In genomic region chr16:52491216-52491615, GRCh38 we compare ENCODE assay signal across 18 cellular contexts. TPM values are rescaled to one million over a fixed set of nuclear protein-coding genes. Genes with fewer than 3 reads are reported as not detected.
DNase-seq lines count a peak whose midpoint lies in the region; ATAC-seq, FAIRE-seq and TF ChIP-seq lines count a peak whose summit lies in the region.
"Had no signal": no experiment of that assay in that cellular context is flagged by ENCODE, and none has a peak within 500 bp of the region (broad histone marks: within the 10 kb centered on the region; RNA-seq: fewer than 3 reads in every experiment).

No MANE protein-coding gene starts in this region.

- no peak overlapping the region for H2AFZ ChIP-seq in neural progenitor cell (replicated peaks)

- H3K27ac Mint-ChIP-seq in neural progenitor cell (no peak overlapping the region), endodermal cell (no peak overlapping the region)
- H3K27ac Mint-ChIP-seq: CD14-positive monocyte; CD8-positive, alpha-beta T cell; HFFc6 had no signal

- CTCF ChIA-PET in GM10248 (lab: Yijun Ruan, JAX), result interaction anchor here (1.4 kb wide), 1 partner anchor 9 kb away, joined by 3 read pairs; no protein-coding TSS in a partner anchor

- H3K36me3 ChIP-seq in neural progenitor cell, result no peaks in the 10 kb centered on the region
- no peaks in the 10 kb centered on the region for H3K36me3 ChIP-seq in endodermal cell (ENCODE audit: control insufficient read depth, insufficient read depth, low read length)

- 38% methylated on average over 1 of the region's 1 CpG; no CpG with 5 or more reads in 1 of the 2 experiments for WGBS in endodermal cell (ENCODE audit: insufficient coverage in 1 of 2, insufficient read length in 1 of 2), 2 experiments

- H3K9me3 Mint-ChIP-seq in neural progenitor cell (peaks cover 5% of the 10 kb centered on the region), endodermal cell (no peaks in the 10 kb centered on the region)

- peaks cover 100% of the 10 kb centered on the region for H3K79me2 ChIP-seq in neural progenitor cell (ENCODE audit: low read depth)

- H3K9me3 ChIP-seq in neural progenitor cell (ENCODE audit: low read depth) (no peaks in the 10 kb centered on the region), endodermal cell (ENCODE audit: control insufficient read depth, low read length) (no peaks in the 10 kb centered on the region)

- POLR2A ChIA-PET in GM10248 (lab: Yijun Ruan, JAX), result no interaction called here

- H3K27ac ChIP-seq in neural progenitor cell (no peak overlapping the region), endodermal cell (ENCODE audit: low read depth, low read length) (no peak overlapping the region)
- H3K27ac ChIP-seq: HL-60, KMS-11 had no signal

- H3K27me3 ChIP-seq in neural progenitor cell (no peaks in the 10 kb centered on the region), endodermal cell (ENCODE audit: control insufficient read depth, insufficient read depth, low read length, poor library complexity, severe bottlenecking) (peaks cover 19% of the 10 kb centered on the region)

- peak overlapping the region; percentile 34 for H3K4me2 ChIP-seq in neural progenitor cell
- H3K4me2 ChIP-seq: KMS-11 had no signal

- H3K4me3 ChIP-seq in neural progenitor cell, result no peak overlapping the region
- no peak overlapping the region for H3K4me3 ChIP-seq in endodermal cell (ENCODE audit: low read length)

- FAIRE-seq in HTR-8/SVneo (lab: Jason Lieb, UNC), result no peak

- H3F3A ChIP-seq in neural progenitor cell (ENCODE audit: low read depth), result peaks cover 10% of the 10 kb centered on the region

- TF ChIP-seq CTCF in neural progenitor cell (IDR thresholded peaks at IDR 0.05), result no peak
- no peak for TF ChIP-seq CTCF in GM10248 (IDR thresholded peaks at IDR 0.05; ENCODE audit: control extremely low read depth, extremely low read depth, low read depth, missing control alignments)
- no peak for TF ChIP-seq CTCF in endodermal cell (conservative IDR thresholded peaks at IDR 0.05)

- H3K4me1 Mint-ChIP-seq in neural progenitor cell, result peaks cover 5% of the 10 kb centered on the region
- peaks cover 17% of the 10 kb centered on the region for H3K4me1 Mint-ChIP-seq in endodermal cell
- H3K4me1 Mint-ChIP-seq: CD14-positive monocyte had no signal

- H3K4me1 ChIP-seq in neural progenitor cell (peaks cover 63% of the 10 kb centered on the region), endodermal cell (ENCODE audit: control insufficient read depth, insufficient read depth, low read length) (no peaks in the 10 kb centered on the region)

- H4K20me1 ChIP-seq in neural progenitor cell (ENCODE audit: low read depth), result peaks cover 98% of the 10 kb centered on the region

- H3K9ac ChIP-seq in neural progenitor cell (no peak overlapping the region), endodermal cell (ENCODE audit: extremely low read depth, low read length, poor library complexity, severe bottlenecking) (no peak overlapping the region)
- H3K9ac ChIP-seq: KMS-11 had no signal

- no peaks in the 10 kb centered on the region for H3K27me3 Mint-ChIP-seq in neural progenitor cell (ENCODE audit: insufficient read depth, low read depth)
- H3K27me3 Mint-ChIP-seq in endodermal cell (ENCODE audit: insufficient read depth), result peaks cover 20% of the 10 kb centered on the region

- no peak overlapping the region for H3K4me3 Mint-ChIP-seq in neural progenitor cell
- H3K4me3 Mint-ChIP-seq in endodermal cell, result no peak overlapping the region
- H3K4me3 Mint-ChIP-seq: CD14-positive monocyte; CD8-positive, alpha-beta T cell; HFFc6 had no signal

- no peak for ATAC-seq in HG03039 (IDR thresholded peaks at IDR 0.05; ENCODE audit: unreplicated experiment)
- ATAC-seq: CD8-positive, alpha-beta T cell had no signal

- peaks cover 26% of the 10 kb centered on the region for H3K36me3 Mint-ChIP-seq in neural progenitor cell
- no peaks in the 10 kb centered on the region for H3K36me3 Mint-ChIP-seq in endodermal cell (ENCODE audit: low read depth)
- H3K36me3 Mint-ChIP-seq: CD14-positive monocyte; CD8-positive, alpha-beta T cell had no signal

- peak; percentile 18 for DNase-seq in HT1080 (ENCODE audit: low read depth)
- peak; percentile 63 for DNase-seq in globus pallidus (ENCODE audit: low spot score)
- DNase-seq in neural progenitor cell (ENCODE audit: low spot score), result no peak
- no peak for DNase-seq in GM10248 (ENCODE audit: extremely low spot score)
- no peak for DNase-seq in endodermal cell
- DNase-seq in HTR-8/SVneo (ENCODE audit: insufficient read length, low spot score), result no peak
- DNase-seq: CD8-positive, alpha-beta T cell; COR-L47; DND-41; GDM1; GOT3; HCEC 1CT; HFFc6 had no signal

RNA-seq across cellular contexts. Expression of gene TOX3, which starts 55.7 kb away (rescaled TPM):
- not detected in 2 replicates for total RNA-seq in HT1080 (2014; rRNA removed; shearing (Covaris generic))
- not detected in 2 replicates for polyA plus RNA-seq in HT1080 (2015; cell fraction: cytosol; rRNA removed)
- not detected in 2 replicates for polyA plus RNA-seq in HT1080 (2015; cell fraction: nucleus; rRNA removed)
- total RNA-seq in neural progenitor cell (ENCODE audit: low replicate concordance) (44.2 and 48.1 TPM in 2 replicates), endodermal cell (1 to 10 TPM; 4.8 to 8.5 TPM)
- polyA plus RNA-seq in endodermal cell (2013, experiment 1 of 2), result 52.5 TPM
- 50.3 TPM for polyA plus RNA-seq in endodermal cell (2013, experiment 2 of 2)
- total RNA-seq: CD8-positive, alpha-beta T cell; HFFc6 had no signal
- polyA plus RNA-seq: BJ, CD14-positive monocyte had no signal

Comparison
In these comparisons a context has a peak if more than half of its experiments do, and no peak if none do; other contexts are left out.
1. DNase-seq: peak in HT1080 (single experiment) and globus pallidus (single experiment); none in neural progenitor cell (single experiment), GM10248 (single experiment), endodermal cell (single experiment) and HTR-8/SVneo (single experiment).